9 cellular contexts compared by ENCODE assay signal in genomic region chr22:38981659-38982007, GRCh38. TPM values are rescaled to one million over a fixed set of nuclear protein-coding genes. Genes with fewer than 3 reads are reported as not detected.
A peak's percentile ranks its signal among the peaks of the same experiment; 100 is the strongest.
DNase-seq lines count a peak whose midpoint lies in the region; ATAC-seq and TF ChIP-seq lines count a peak whose summit lies in the region.
"Had no signal": no experiment of that assay in that cellular context is flagged by ENCODE, and none has a peak within 500 bp of the region (broad histone marks: within the 10 kb centered on the region; RNA-seq: fewer than 3 reads in every experiment).

No MANE protein-coding gene starts in this region.

- ATAC-seq in DND-41 (ENCODE audit: insufficient read depth, low read depth): peak; percentile 22; the same call in 1 of the 3 replicates
- no peak for ATAC-seq in GM21528 (IDR thresholded peaks at IDR 0.05; ENCODE audit: low FRiP score, unreplicated experiment)

- no peak for TF ChIP-seq POLR2A in prostate gland (IDR thresholded peaks at IDR 0.05)

- peak overlapping the region in 2 of 3 donors; percentile 92 to 95 for H3K27ac Mint-ChIP-seq in IgD-negative memory B cell

- peak overlapping the region; percentile 83 to 97 (median 90) for H3K4me3 Mint-ChIP-seq in IgD-negative memory B cell

- no peak overlapping the region for H3K9ac ChIP-seq in DND-41 (ENCODE audit: low read depth, low read length)

- no peak overlapping the region for H3K4me3 ChIP-seq in DND-41 (ENCODE audit: low read depth in 1 of 2, low read length in 2 of 2)
- peak overlapping the region; percentile 32 to 34 for H3K4me3 ChIP-seq in prostate gland

- H3K4me2 ChIP-seq in DND-41 (ENCODE audit: insufficient read depth, low read length): no peak overlapping the region

- peaks cover 0 to 1% (median 0%) of the 10 kb centered on the region in 3 donors for H3K9me3 Mint-ChIP-seq in IgD-negative memory B cell

- DNase-seq in DND-41 (no peak), epithelial cell of prostate (ENCODE audit: low read depth, low spot score) (no peak), prostate gland (ENCODE audit: low spot score) (no peak), SW 1271 (lab: John Stamatoyannopoulos, UW) (no peak), NCI-H82 treated with DMSO at 0.1 percent for 48 hours (lab: John Stamatoyannopoulos, UW; ENCODE audit: unreplicated experiment) (no peak)
- DNase-seq in stimulated activated CD4-positive, alpha-beta T cell treated with anti-CD3 and anti-CD28 coated beads, Interleukin-15, amount 100 ng/mL, for 24 hours: no peak
- DNase-seq: cortex of kidney had no signal

- no peak overlapping the region for H2AFZ ChIP-seq in DND-41 (ENCODE audit: low read depth, low read length)

- H4K20me1 ChIP-seq in DND-41 (ENCODE audit: insufficient read depth, low read length): no peaks in the 10 kb centered on the region

- TF ChIP-seq CTCF in DND-41 (IDR thresholded peaks at IDR 0.05; ENCODE audit: borderline replicate concordance, extremely low read depth, low read length, poor library complexity, severe bottlenecking): no peak
- no peak for TF ChIP-seq CTCF in prostate gland (IDR thresholded peaks at IDR 0.05)

- no peaks in the 10 kb centered on the region for H3K79me2 ChIP-seq in DND-41 (ENCODE audit: insufficient read depth, low read length)

- H3K9me3 ChIP-seq in DND-41 (ENCODE audit: insufficient read depth, low read length, severe bottlenecking): no peaks in the 10 kb centered on the region
- no peaks in the 10 kb centered on the region for H3K9me3 ChIP-seq in prostate gland

- peaks cover 3% of the 10 kb centered on the region for H3K27me3 Mint-ChIP-seq in IgD-negative memory B cell

- H3K27ac ChIP-seq in DND-41 (ENCODE audit: low read length) (no peak overlapping the region), epithelial cell of prostate (peak overlapping the region; percentile 53), prostate gland (peak overlapping the region; percentile 72 to 77)

- no peaks in the 10 kb centered on the region for H3K27me3 ChIP-seq in DND-41 (ENCODE audit: insufficient read depth, low read length, poor library complexity)
- no peaks in the 10 kb centered on the region for H3K27me3 ChIP-seq in prostate gland (replicated peaks; ENCODE audit: insufficient read depth)

- intact Hi-C loops in prostate gland (cut with DNase I): no loop called here

- H3K4me1 Mint-ChIP-seq in IgD-negative memory B cell: peaks cover 12 to 32% (median 31%) of the 10 kb centered on the region in 3 donors

- 5% methylated on average over 6 of the region's 6 CpGs for WGBS in prostate gland

- peaks cover 5% of the 10 kb centered on the region; the same call in 1 of the 2 replicates for H3K4me1 ChIP-seq in DND-41 (ENCODE audit: insufficient read depth, low read length)
- H3K4me1 ChIP-seq in prostate gland (replicated peaks): no peaks in the 10 kb centered on the region

- H3K36me3 Mint-ChIP-seq in IgD-negative memory B cell: no peaks in the 10 kb centered on the region

- H3K36me3 ChIP-seq in DND-41 (ENCODE audit: insufficient read depth, low read length) (no peaks in the 10 kb centered on the region), prostate gland (no peaks in the 10 kb centered on the region)

RNA-seq across cellular contexts. Expression of gene APOBEC3B, which starts 0.5 kb away (rescaled TPM):
- 7.0 TPM for polyA plus RNA-seq in IgD-negative memory B cell
- total RNA-seq in prostate gland: 1 to 10 TPM in 1 of 2 donors, under 1 TPM in 1; 0.91 to 1.5 TPM

RNA-seq across cellular contexts. Expression of gene APOBEC3A, which starts 24.2 kb away (rescaled TPM):
- polyA plus RNA-seq in IgD-negative memory B cell: not detected
- 1 to 10 TPM in 1 of 2 donors, not detected in 1; 1.6 TPM for total RNA-seq in prostate gland

RNA-seq across cellular contexts. Expression of gene APOBEC3C, which starts 32.4 kb away (rescaled TPM):
- polyA plus RNA-seq in IgD-negative memory B cell: 268 TPM
- total RNA-seq in prostate gland: 10 to 100 TPM; 21.4 to 52.3 TPM

RNA-seq across cellular contexts. Expression of gene APOBEC3D, which starts 39.3 kb away (rescaled TPM):
- polyA plus RNA-seq in IgD-negative memory B cell: 22.0 TPM
- total RNA-seq in prostate gland: 1 to 10 TPM in 1 of 2 donors, under 1 TPM in 1; 0.77 to 4.0 TPM

RNA-seq across cellular contexts. Expression of gene APOBEC3F, which starts 59.0 kb away (rescaled TPM):
- 33.0 TPM for polyA plus RNA-seq in IgD-negative memory B cell
- 10 to 100 TPM in 1 of 2 donors, 1 to 10 TPM in 1; 4.4 to 28.3 TPM for total RNA-seq in prostate gland

Comparison
In these comparisons a context has a peak if more than half of its experiments do, and no peak if none do; other contexts are left out.
1. H3K4me3 ChIP-seq: peak in prostate gland (2 of 2); none in DND-41 (0 of 2).